In the genomic region with DNA sequence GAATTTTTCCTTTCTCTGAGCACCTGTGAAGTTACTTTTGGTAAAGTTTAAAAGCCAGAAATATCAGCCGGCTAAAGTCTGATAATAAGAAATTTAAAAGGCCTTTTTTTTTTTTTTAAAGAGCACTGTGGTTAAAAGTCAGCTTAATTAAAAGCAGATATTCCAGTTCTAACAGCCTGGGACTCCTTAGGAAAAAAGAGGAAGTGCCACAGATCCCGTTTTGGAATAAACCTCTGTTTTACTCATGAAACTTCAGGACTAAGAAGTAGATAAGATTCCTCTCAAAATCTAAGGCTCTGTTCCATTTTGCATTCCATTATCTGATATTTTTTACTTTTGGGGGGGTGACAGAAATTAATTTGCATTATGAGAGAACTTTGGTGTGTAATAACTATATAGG, we compare ENCODE assay signal across 31 cellular contexts.
"Had no signal": no experiment of that assay in that cellular context is flagged by ENCODE, and none has a peak within 500 bp of the region (broad histone marks: within the 10 kb centered on the region; RNA-seq: fewer than 3 reads in every experiment).

No MANE protein-coding gene starts in this region.

- DNase-seq: immature natural killer cell; kidney; left colon; left lung; lower lobe of right lung; mammary epithelial cell; mesenchymal stem cell; naive thymus-derived CD8-positive, alpha-beta T cell; nucleus accumbens; pancreas; posterior cingulate gyrus; retina; right cardiac atrium; stimulated activated CD4-positive, alpha-beta T cell treated with anti-CD3 and anti-CD28 coated beads, Interleukin-12 subunit alpha, Interleukin-12 subunit beta, amount 100 ng/mL, for 4 hours; stimulated activated CD4-positive, alpha-beta T cell treated with anti-CD3 and anti-CD28 coated beads, Interleukin-15, amount 100 ng/mL, for 24 hours; stimulated activated CD4-positive, alpha-beta T cell treated with anti-CD3 and anti-CD28 coated beads, Interleukin-2, amount 100 ng/mL, for 24 hours; stimulated activated CD4-positive, alpha-beta T cell treated with anti-CD3 and anti-CD28 coated beads, Interleukin-4, amount 100 ng/mL, for 1 hour; stimulated activated naive B cell treated with anti-CD40 and anti-IgM and Interleukin-4, amounts not matched to agents 10 μg/mL and 1 μg/mL and 100 μg/mL, for 72 hours; stimulated activated naive CD8-positive, alpha-beta T cell treated with anti-CD3 and anti-CD28 coated beads, Interleukin-15, Interleukin-2, amounts not matched to agents 100 U/mL and 50 U/mL, for 24 hours; stomach; testis; thyroid gland; transverse colon; upper lobe of left lung had no signal

- H3K27ac ChIP-seq: left lung, lower lobe of right lung, pancreas, prostate gland, skin epidermis, stomach, testis, thyroid gland, transverse colon, upper lobe of left lung, vagina had no signal

- H3K9me3 Mint-ChIP-seq: immature natural killer cell had no signal

- FAIRE-seq: islet of Langerhans, kidney, pancreas had no signal

- H3K9me3 ChIP-seq: left lung, lower lobe of right lung, pancreas, prostate gland, testis, thyroid gland, transverse colon, upper lobe of left lung, vagina had no signal

- H3K4me3 ChIP-seq: left lung, lower lobe of right lung, pancreas, prostate gland, skin epidermis, stomach, testis, thyroid gland, transverse colon, upper lobe of left lung, vagina had no signal

- H3K4me1 Mint-ChIP-seq: immature natural killer cell, nephron, neural crest cell had no signal

- H3K27ac Mint-ChIP-seq: immature natural killer cell; naive thymus-derived CD8-positive, alpha-beta T cell; nephron; stimulated activated naive B cell treated with anti-CD40 and anti-IgM and Interleukin-4, amounts not matched to agents 10 μg/mL and 1 μg/mL and 100 μg/mL, for 72 hours had no signal

- H3K27me3 ChIP-seq: left lung, pancreas, stomach, testis, thyroid gland, transverse colon, upper lobe of left lung, vagina had no signal

- H3K4me3 Mint-ChIP-seq: immature natural killer cell; naive thymus-derived CD8-positive, alpha-beta T cell; nephron; neural crest cell; stimulated activated naive B cell treated with anti-CD40 and anti-IgM and Interleukin-4, amounts not matched to agents 10 μg/mL and 1 μg/mL and 100 μg/mL, for 72 hours had no signal

- H3K36me3 Mint-ChIP-seq: immature natural killer cell had no signal

- H3K36me3 ChIP-seq: left lung, lower lobe of right lung, pancreas, prostate gland, stomach, thyroid gland, transverse colon, upper lobe of left lung, vagina had no signal

- H3K4me1 ChIP-seq: left lung, lower lobe of right lung, prostate gland, stomach, testis, thyroid gland, transverse colon, upper lobe of left lung, vagina had no signal

- H3K27me3 Mint-ChIP-seq: naive thymus-derived CD8-positive, alpha-beta T cell; stimulated activated naive B cell treated with anti-CD40 and anti-IgM and Interleukin-4, amounts not matched to agents 10 μg/mL and 1 μg/mL and 100 μg/mL, for 72 hours had no signal

- ATAC-seq: left colon; left lung; lower lobe of right lung; naive thymus-derived CD8-positive, alpha-beta T cell; pancreas; right cardiac atrium; sciatic nerve; stimulated activated naive B cell treated with anti-CD40 and anti-IgM and Interleukin-4, amounts not matched to agents 10 μg/mL and 1 μg/mL and 100 μg/mL, for 72 hours; stimulated activated naive CD8-positive, alpha-beta T cell treated with anti-CD3 and anti-CD28 coated beads, Interleukin-15, Interleukin-2, amounts not matched to agents 100 U/mL and 50 U/mL, for 24 hours had no signal
